In genomic region chr5:159310492-159310891, GRCh38 we compare ENCODE assay signal across 8 cellular contexts. TPM values are rescaled to one million over a fixed set of nuclear protein-coding genes. Genes with fewer than 3 reads are reported as not detected.
A peak's percentile ranks its signal among the peaks of the same experiment; 100 is the strongest.
DNase-seq lines count a peak whose midpoint lies in the region; ATAC-seq, FAIRE-seq and TF ChIP-seq lines count a peak whose summit lies in the region.

No MANE protein-coding gene starts in this region.

- no peaks in the 10 kb centered on the region for H3K79me2 ChIP-seq in SU-DHL-6 (ENCODE audit: insufficient read depth, low read length)

- H3K4me3 Mint-ChIP-seq in chondrocyte (ENCODE audit: unreplicated experiment) (peak overlapping the region; percentile 20), neural crest cell (no peak overlapping the region)

- H2AFZ ChIP-seq in SU-DHL-6 (ENCODE audit: low read depth, low read length, severe bottlenecking): peak overlapping the region; percentile 21

- in situ Hi-C loops in KBM-7 (cut with MboI; ENCODE audit: low pct_unique_long_range_greater_than_20kb, low sequenced_read_pairs): no loop called here

- intact Hi-C loops in vagina (cut with DNase I): no loop called here

- H3K27me3 ChIP-seq in SU-DHL-6 (ENCODE audit: low read length) (no peaks in the 10 kb centered on the region), vagina (no peaks in the 10 kb centered on the region)

- H3K27me3 Mint-ChIP-seq in chondrocyte (ENCODE audit: low read depth) (peaks cover 61% of the 10 kb centered on the region), neural crest cell (ENCODE audit: low read depth) (peaks cover 89% of the 10 kb centered on the region)

- no peaks in the 10 kb centered on the region for H3K4me1 ChIP-seq in vagina

- H3K9me3 Mint-ChIP-seq in chondrocyte (ENCODE audit: low read depth): no peaks in the 10 kb centered on the region
- no peaks in the 10 kb centered on the region for H3K9me3 Mint-ChIP-seq in neural crest cell

- TF ChIP-seq CTCF in SU-DHL-6 (IDR thresholded peaks at IDR 0.05; ENCODE audit: insufficient read depth, low read length, poor library complexity, severe bottlenecking) (no peak), chondrocyte (IDR thresholded peaks at IDR 0.05) (no peak), neural crest cell (conservative IDR thresholded peaks at IDR 0.05) (no peak), vagina (IDR thresholded peaks at IDR 0.05) (no peak)

- H3K36me3 ChIP-seq in SU-DHL-6 (ENCODE audit: low read length) (no peaks in the 10 kb centered on the region), vagina (no peaks in the 10 kb centered on the region)

- peak overlapping the region; percentile 21 for H3K4me2 ChIP-seq in SU-DHL-6 (ENCODE audit: low read depth, low read length, poor library complexity, severe bottlenecking)

- H3K9ac ChIP-seq in SU-DHL-6 (ENCODE audit: low read length): no peak overlapping the region

- H3K36me3 Mint-ChIP-seq in chondrocyte (ENCODE audit: low read depth): peaks cover 1% of the 10 kb centered on the region
- H3K36me3 Mint-ChIP-seq in neural crest cell (ENCODE audit: low read depth): no peaks in the 10 kb centered on the region

- no peak for FAIRE-seq in HTR-8/SVneo (lab: Jason Lieb, UNC)

- DNase-seq in chondrocyte (ENCODE audit: low spot score): no peak
- DNase-seq in neural crest cell (ENCODE audit: low read depth, low spot score): peak; percentile 7
- no peak for DNase-seq in HTR-8/SVneo (ENCODE audit: insufficient read length, low spot score)
- DNase-seq in DMS153 treated with DMSO at 0.1 percent for 48 hours (lab: John Stamatoyannopoulos, UW; ENCODE audit: unreplicated experiment): no peak
- DNase-seq in vagina (ENCODE audit: extremely low spot score in 2 of 2): no peak
- DNase-seq in KBM-7: no peak

- H3K27ac ChIP-seq in SU-DHL-6 (ENCODE audit: low read depth, low read length) (no peak overlapping the region), vagina (no peak overlapping the region)

- no peak for TF ChIP-seq POLR2A in vagina (IDR thresholded peaks at IDR 0.05)

- no peak overlapping the region for H3K27ac Mint-ChIP-seq in chondrocyte (ENCODE audit: unreplicated experiment)
- no peak overlapping the region for H3K27ac Mint-ChIP-seq in neural crest cell (ENCODE audit: unreplicated experiment)

- H3K9me2 ChIP-seq in SU-DHL-6 (replicated peaks; ENCODE audit: insufficient read depth, low read length): no peaks in the 10 kb centered on the region

- H3K4me3 ChIP-seq in SU-DHL-6 (ENCODE audit: insufficient read depth, low read length, poor library complexity, severe bottlenecking) (no peak overlapping the region), vagina (no peak overlapping the region)

- ATAC-seq in GM21619 (IDR thresholded peaks at IDR 0.05; ENCODE audit: unreplicated experiment): peak; percentile 56

- H3K4me1 Mint-ChIP-seq in chondrocyte (ENCODE audit: low read depth) (peaks cover 5% of the 10 kb centered on the region), neural crest cell (peaks cover 4% of the 10 kb centered on the region)

- no peaks in the 10 kb centered on the region for H3F3A ChIP-seq in SU-DHL-6 (ENCODE audit: insufficient read depth)

- H3K9me3 ChIP-seq in SU-DHL-6 (ENCODE audit: insufficient read depth, low read length): no peaks in the 10 kb centered on the region
- H3K9me3 ChIP-seq in vagina: no peaks in the 10 kb centered on the region

- no peaks in the 10 kb centered on the region for H4K20me1 ChIP-seq in SU-DHL-6 (ENCODE audit: low read depth, low read length)

RNA-seq across cellular contexts. Expression of gene IL12B, which starts 19.8 kb away (rescaled TPM):
- total RNA-seq in chondrocyte (not detected in 3 replicates), neural crest cell (not detected in 2 replicates), vagina (not detected)

RNA-seq across cellular contexts. Expression of gene UBLCP1, which starts 47.4 kb away (rescaled TPM):
- total RNA-seq in chondrocyte (31.7 to 35.5 TPM (median 33.2 TPM) in 3 replicates), neural crest cell (36.9 and 39.2 TPM in 2 replicates), vagina (15.0 TPM)
